18 cellular contexts compared by ENCODE assay signal in the genomic region with DNA sequence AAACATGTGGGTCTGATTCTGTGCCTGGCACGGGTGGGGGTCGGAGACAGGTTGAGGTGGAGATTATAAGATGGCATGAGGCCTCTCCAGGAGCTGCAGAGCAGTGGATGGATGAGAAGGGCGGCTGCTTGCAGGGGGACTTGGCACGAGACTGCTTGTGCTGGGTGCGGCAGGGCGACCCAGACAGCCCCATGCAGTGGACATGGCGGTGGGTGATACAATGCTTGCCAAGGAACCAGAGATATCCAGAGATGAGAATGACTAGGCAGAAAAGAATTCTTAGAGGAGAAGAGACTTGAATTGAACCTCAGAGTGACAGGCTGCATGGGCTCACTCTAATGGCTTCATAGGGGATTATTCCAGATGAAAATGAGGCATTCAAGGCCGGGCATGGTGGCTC.
DNase-seq lines count a peak whose midpoint lies in the region; ATAC-seq, FAIRE-seq and TF ChIP-seq lines count a peak whose summit lies in the region.
"Had no signal": no experiment of that assay in that cellular context is flagged by ENCODE, and none has a peak within 500 bp of the region (broad histone marks: within the 10 kb centered on the region; RNA-seq: fewer than 3 reads in every experiment).

No MANE protein-coding gene starts in this region.

- H3K9ac ChIP-seq in H1 (replicated peaks in 1 of 4; ENCODE audit: extremely low read depth in 1 of 4, low read depth in 3 of 4, low read length in 3 of 4) = no peak overlapping the region

- H3K9me3 ChIP-seq in heart left ventricle = no peaks in the 10 kb centered on the region
- no peaks in the 10 kb centered on the region for H3K9me3 ChIP-seq in H1 (ENCODE audit: insufficient read depth in 2 of 2, low read depth in 1 of 2, low read length in 1 of 2)
- H3K9me3 ChIP-seq in tibial nerve = no peaks in the 10 kb centered on the region

- peak overlapping the region; percentile 94; the same call in 1 of the 2 replicates for H2BK12ac ChIP-seq in H1 (ENCODE audit: low read depth, low read length)

- ATAC-seq in heart left ventricle (no peak), Right ventricle myocardium superior (ENCODE audit: poor library complexity) (no peak), HG02885 (IDR thresholded peaks at IDR 0.05; ENCODE audit: poor library complexity, unreplicated experiment) (no peak)
- ATAC-seq in activated T-cell treated with anti-CD3 and anti-CD28 coated beads, Interleukin-2, amount 50 U/mL, for 72 hours (replicated peaks in 1 of 2) = no peak

- peak overlapping the region; percentile 42 for H4K91ac ChIP-seq in H1 (replicated peaks; ENCODE audit: insufficient read length, low read length)

- POLR2A ChIA-PET in H1 (lab: Charles Lee; ENCODE audit: partially characterized antibody) = interaction anchor here (1.7 to 3.5 kb wide), 2 partner anchors 8 to 12 kb away, joined by 5 to 20 read pairs; no protein-coding TSS in a partner anchor

- H3K23ac ChIP-seq in H1 (ENCODE audit: insufficient read length) = no peak overlapping the region

- TF ChIP-seq POLR2A in heart left ventricle (IDR thresholded peaks at IDR 0.05) (no peak), H1 (IDR thresholded peaks at IDR 0.05; ENCODE audit: control extremely low read depth in 1 of 2, low read depth in 2 of 2, low read length in 2 of 2) (no peak), tibial nerve (IDR thresholded peaks at IDR 0.05) (no peak)

- H3K27me3 Mint-ChIP-seq in activated T-cell treated with anti-CD3 and anti-CD28 coated beads, Interleukin-2, amount 50 U/mL, for 72 hours (ENCODE audit: low read depth) = no peaks in the 10 kb centered on the region
- H3K27me3 Mint-ChIP-seq: activated CD4-positive, alpha-beta T cell treated with anti-CD3 and anti-CD28 coated beads, Interleukin-2, amount 10 ng/mL, durations not matched to agents 7 days and 5 days; activated naive CD4-positive, alpha-beta T cell treated with anti-CD3 and anti-CD28 coated beads, Interleukin-2, amount 50 U/mL, for 24 hours had no signal

- H2AFZ ChIP-seq in H1 (ENCODE audit: low read length) = no peak overlapping the region

- TF ChIP-seq EP300 in H1 (IDR thresholded peaks at IDR 0.05; ENCODE audit: borderline replicate concordance in 1 of 2, low read depth in 2 of 2, low read length in 2 of 2) = no peak
- no peak for TF ChIP-seq EP300 in tibial nerve (IDR thresholded peaks at IDR 0.05)

- H3K79me2 ChIP-seq in H1 (ENCODE audit: control insufficient read depth in 1 of 2, insufficient read depth in 2 of 2, low read length in 2 of 2) = no peaks in the 10 kb centered on the region; a peak in 1 of 4 replicates

- H3K4me3 ChIP-seq in heart left ventricle = no peak overlapping the region
- H3K4me3 ChIP-seq in H1 (ENCODE audit: extremely low read depth in 1 of 4, insufficient read depth in 2 of 4, low read depth in 3 of 4, low read length in 4 of 4) = no peak overlapping the region
- H3K4me3 ChIP-seq in tibial nerve = no peak overlapping the region
- H3K4me3 ChIP-seq: SK-N-MC had no signal

- H4K20me1 ChIP-seq in H1 (replicated peaks in 1 of 2; ENCODE audit: control insufficient read depth in 1 of 2, insufficient read depth in 2 of 2, low read length in 2 of 2) = no peaks in the 10 kb centered on the region

- H2BK5ac ChIP-seq in H1 (ENCODE audit: low read depth, low read length) = peak overlapping the region; percentile 90; the same call in 1 of the 2 replicates

- 72 to 87% (median 85%) methylated on average over 8 of the region's 8 CpGs for WGBS in heart left ventricle, 4 donors
- WGBS in H1 (ENCODE audit: extremely low coverage in 1 of 2, insufficient coverage in 1 of 2, insufficient read length in 1 of 2, insufficient replicate concordance in 2 of 2, low coverage in 1 of 2, low lambda C conversion rate in 2 of 2, missing lambda C conversion rate in 1 of 2), 2 experiments = 91% methylated on average over 8 of the region's 8 CpGs; no CpG with 5 or more reads in 1 of the 2 experiments
- 48 to 49% methylated on average over 8 of the region's 8 CpGs for WGBS in tibial nerve, 2 donors

- no peak for FAIRE-seq in H1 (lab: Jason Lieb, UNC)
- FAIRE-seq: A204.1 had no signal

- no peak overlapping the region for H3K4me2 ChIP-seq in H1 (ENCODE audit: insufficient read depth in 1 of 2, low read depth in 2 of 2, low read length in 2 of 2)

- H2BK20ac ChIP-seq in H1 (ENCODE audit: low read length) = peak overlapping the region; percentile 80; the same call in 1 of the 2 replicates

- H3K36me3 ChIP-seq in heart left ventricle (peaks cover 0 to 11% (median 0%) of the 10 kb centered on the region in 9 donors), H1 (ENCODE audit: control insufficient read depth in 2 of 4, insufficient read depth in 4 of 4, low read length in 3 of 4) (no peaks in the 10 kb centered on the region), tibial nerve (peaks cover 0 to 2% (median 0%) of the 10 kb centered on the region in 3 donors)

- H2AK5ac ChIP-seq in H1 (ENCODE audit: low read depth, low read length) = no peak overlapping the region

- H3K36me3 Mint-ChIP-seq in activated T-cell treated with anti-CD3 and anti-CD28 coated beads, Interleukin-2, amount 50 U/mL, for 72 hours (ENCODE audit: insufficient read depth in 2 of 2) = no peaks in the 10 kb centered on the region
- H3K36me3 Mint-ChIP-seq: activated naive CD4-positive, alpha-beta T cell treated with anti-CD3 and anti-CD28 coated beads, Interleukin-2, amount 50 U/mL, for 24 hours; CD14-positive monocyte had no signal

- H4K5ac ChIP-seq in H1 (ENCODE audit: insufficient read length, low read depth, low read length) = no peak overlapping the region

- no peaks in the 10 kb centered on the region for H3K9me3 Mint-ChIP-seq in activated T-cell treated with anti-CD3 and anti-CD28 coated beads, Interleukin-2, amount 50 U/mL, for 72 hours
- H3K9me3 Mint-ChIP-seq: activated CD4-positive, alpha-beta T cell treated with anti-CD3 and anti-CD28 coated beads, Interleukin-2, amount 10 ng/mL, durations not matched to agents 7 days and 5 days; activated naive CD4-positive, alpha-beta T cell treated with anti-CD3 and anti-CD28 coated beads, Interleukin-2, amount 50 U/mL, for 24 hours; CD14-positive monocyte had no signal

- peak in 1 of 5 donors; percentile 31 for DNase-seq in heart left ventricle
- no peak for DNase-seq in Right ventricle myocardium superior
- no peak for DNase-seq in H1 (ENCODE audit: low read depth in 1 of 2, low spot score in 2 of 2)
- peak; percentile 23 for DNase-seq in myocyte (ENCODE audit: low read depth)
- DNase-seq in tibial nerve (ENCODE audit: low spot score in 2 of 2) = no peak
- no peak for DNase-seq in stimulated activated CD4-positive, alpha-beta T cell treated with anti-CD3 and anti-CD28 coated beads, Interleukin-15, amount 100 ng/mL, for 24 hours
- no peak for DNase-seq in activated T-cell treated with anti-CD3 and anti-CD28 coated beads, Interleukin-2, amount 50 U/mL, for 72 hours
- DNase-seq: activated CD4-positive, alpha-beta T cell treated with anti-CD3 and anti-CD28 coated beads, Interleukin-2, amount 10 ng/mL, durations not matched to agents 7 days and 5 days; GOT3; left cardiac atrium; NCI-H1694; stimulated activated CD4-positive, alpha-beta T cell treated with anti-CD3 and anti-CD28 coated beads, Interleukin-2, amount 100 ng/mL, for 24 hours; trophoblast cell had no signal

- H3K14ac ChIP-seq in H1 (ENCODE audit: insufficient read length) = no peak overlapping the region

- no peak for TF ChIP-seq RAD21 in H1 (IDR thresholded peaks at IDR 0.05 in 1 of 2, conservative IDR thresholded peaks at IDR 0.05 in 1 of 2; ENCODE audit: low read depth in 2 of 2, low read length in 2 of 2)

- no peak overlapping the region for H3K27ac Mint-ChIP-seq in activated T-cell treated with anti-CD3 and anti-CD28 coated beads, Interleukin-2, amount 50 U/mL, for 72 hours
- H3K27ac Mint-ChIP-seq: activated CD4-positive, alpha-beta T cell treated with anti-CD3 and anti-CD28 coated beads, Interleukin-2, amount 10 ng/mL, durations not matched to agents 7 days and 5 days; activated naive CD4-positive, alpha-beta T cell treated with anti-CD3 and anti-CD28 coated beads, Interleukin-2, amount 50 U/mL, for 24 hours had no signal

- no peak overlapping the region for H3K4me3 Mint-ChIP-seq in activated T-cell treated with anti-CD3 and anti-CD28 coated beads, Interleukin-2, amount 50 U/mL, for 72 hours
- H3K4me3 Mint-ChIP-seq: activated CD4-positive, alpha-beta T cell treated with anti-CD3 and anti-CD28 coated beads, Interleukin-2, amount 10 ng/mL, durations not matched to agents 7 days and 5 days; activated naive CD4-positive, alpha-beta T cell treated with anti-CD3 and anti-CD28 coated beads, Interleukin-2, amount 50 U/mL, for 24 hours; CD14-positive monocyte had no signal

- H3K4me1 ChIP-seq in heart left ventricle = peaks cover 18 to 68% (median 52%) of the 10 kb centered on the region in 12 donors
- peaks cover 8 to 35% (median 27%) of the 10 kb centered on the region in 4 experiments for H3K4me1 ChIP-seq in H1 (replicated peaks in 1 of 4; ENCODE audit: control insufficient read depth in 3 of 4, insufficient read depth in 4 of 4, low read length in 3 of 4)
- peaks cover 5 to 100% (median 55%) of the 10 kb centered on the region in 4 donors for H3K4me1 ChIP-seq in tibial nerve

- H3K27me3 ChIP-seq in heart left ventricle = no peaks in the 10 kb centered on the region
- H3K27me3 ChIP-seq in H1 (replicated peaks in 1 of 4; ENCODE audit: control insufficient read depth in 3 of 4, extremely low read depth in 1 of 4, insufficient read depth in 3 of 4, low read length in 3 of 4) = no peaks in the 10 kb centered on the region
- H3K27me3 ChIP-seq in tibial nerve = no peaks in the 10 kb centered on the region

- H3K18ac ChIP-seq in H1 (ENCODE audit: extremely low read depth, low read length) = no peak overlapping the region

- CTCF ChIA-PET in H1 (lab: Charles Lee; ENCODE audit: partially characterized antibody) = interaction anchor here (0.9 to 16.1 kb wide), 8 partner anchors 12 to 47 kb away, joined by 3 to 185 read pairs (median 17); no protein-coding TSS in a partner anchor

- no peak overlapping the region for H3K56ac ChIP-seq in H1 (replicated peaks; ENCODE audit: insufficient read length, low read depth, low read length)

- no peak for TF ChIP-seq CTCF in heart left ventricle (IDR thresholded peaks at IDR 0.05)
- TF ChIP-seq CTCF in H1 (IDR thresholded peaks at IDR 0.05; ENCODE audit: control extremely low read depth in 1 of 3, insufficient read depth in 1 of 3, low read depth in 1 of 3, low read length in 3 of 3) = no peak
- TF ChIP-seq CTCF in tibial nerve (IDR thresholded peaks at IDR 0.05) = no peak

- H2BK120ac ChIP-seq in H1 (replicated peaks; ENCODE audit: low read depth, low read length) = no peak overlapping the region

- no peaks in the 10 kb centered on the region for H3K23me2 ChIP-seq in H1 (ENCODE audit: low read depth, low read length)

- no peak overlapping the region for H3K4ac ChIP-seq in H1 (replicated peaks; ENCODE audit: insufficient read length, low read depth, low read length)

- H3K27ac ChIP-seq in heart left ventricle (peak overlapping the region in 11 of 12 donors; percentile 63 to 90 (median 80)), H1 (ENCODE audit: low read depth, low read length) (no peak overlapping the region), tibial nerve (peak overlapping the region; percentile 71 to 90 (median 86))
- H3K27ac ChIP-seq: SK-N-MC had no signal

- peak overlapping the region; percentile 72; the same call in 1 of the 2 replicates for H2BK15ac ChIP-seq in H1 (ENCODE audit: low read length)

- peaks cover 4% of the 10 kb centered on the region for H3K4me1 Mint-ChIP-seq in activated T-cell treated with anti-CD3 and anti-CD28 coated beads, Interleukin-2, amount 50 U/mL, for 72 hours (ENCODE audit: low read depth)
- H3K4me1 Mint-ChIP-seq: activated CD4-positive, alpha-beta T cell treated with anti-CD3 and anti-CD28 coated beads, Interleukin-2, amount 10 ng/mL, durations not matched to agents 7 days and 5 days; activated naive CD4-positive, alpha-beta T cell treated with anti-CD3 and anti-CD28 coated beads, Interleukin-2, amount 50 U/mL, for 24 hours; CD14-positive monocyte had no signal

- peaks cover 4% of the 10 kb centered on the region; the same call in 1 of the 2 replicates for H3K79me1 ChIP-seq in H1 (ENCODE audit: low read depth, low read length)

- intact Hi-C loops in heart left ventricle (cut with DNase I) = no loop called here
- intact Hi-C loops in Right ventricle myocardium superior (cut with DNase I) = no loop called here

- no peak overlapping the region for H4K8ac ChIP-seq in H1 (ENCODE audit: extremely low read depth, insufficient read depth, low read length)
